In the genomic region with DNA sequence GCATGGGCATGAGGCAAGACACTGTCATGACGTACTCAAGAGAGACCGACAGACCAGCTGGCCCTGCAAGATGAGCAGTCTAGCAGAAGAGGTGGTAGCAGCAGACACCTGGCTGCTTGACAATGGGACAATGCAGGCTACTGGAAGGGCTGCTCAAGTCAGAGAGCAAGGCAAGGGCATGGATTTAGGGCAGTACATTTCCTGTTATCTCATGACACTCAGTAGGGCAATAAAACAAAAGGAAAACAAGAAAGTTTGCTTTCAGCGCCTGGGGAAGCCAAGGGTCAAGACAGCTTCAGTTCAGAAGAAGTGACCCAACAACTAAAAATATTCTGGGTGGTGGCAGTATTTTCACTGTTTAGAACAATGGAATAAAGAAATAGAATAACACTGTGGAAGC, we compare ENCODE assay signal across 30 cellular contexts.
"Had no signal": no experiment of that assay in that cellular context is flagged by ENCODE, and none has a peak within 500 bp of the region (broad histone marks: within the 10 kb centered on the region; RNA-seq: fewer than 3 reads in every experiment).

No MANE protein-coding gene starts in this region.

- H3K36me3 Mint-ChIP-seq: activated naive CD4-positive, alpha-beta T cell treated with anti-CD3 and anti-CD28 coated beads, Interleukin-2, amount 50 U/mL, for 24 hours; activated naive CD8-positive, alpha-beta T cell treated with anti-CD3 and anti-CD28 coated beads, Interleukin-2, amount 10 ng/mL, durations not matched to agents 7 days and 5 days had no signal

- DNase-seq: activated CD4-positive, alpha-beta T cell treated with anti-CD3 and anti-CD28 coated beads, Interleukin-2, amount 10 ng/mL, durations not matched to agents 24 days and 14 days; activated CD4-positive, alpha-beta T cell treated with anti-CD3 and anti-CD28 coated beads, Interleukin-2, amount 50 U/mL, for 4 hours; activated CD8-positive, alpha-beta T cell treated with anti-CD3 and anti-CD28 coated beads, Interleukin-2, amount 10 ng/mL, durations not matched to agents 7 days and 5 days; activated gamma-delta T cell; activated naive CD4-positive, alpha-beta T cell treated with Interleukin-2 at 50 U/mL for 16 hours; activated naive CD8-positive, alpha-beta T cell treated with anti-CD3 and anti-CD28 coated beads, Interleukin-2, amount 10 ng/mL, durations not matched to agents 7 days and 5 days; activated T-cell treated with anti-CD3 and anti-CD28 coated beads, Interleukin-2, amount 50 U/mL, for 24 hours; amygdala; Karpas-422; MG63; NCI-H1048; NCI-H1436 treated with DMSO at 0.1 percent for 48 hours; NCI-H1694 treated with DMSO at 0.1 percent for 48 hours; NCI-H2029; NCI-H2107; NCI-H2171; NCI-H510A; NCI-H526; NCI-H748 treated with DMSO at 0.1 percent for 48 hours; NK-92 treated with Interleukin-12 subunit alpha and Interleukin-12 subunit beta, amount 100 ng/mL, for 24 hours; PC-3; Peyer's patch; RPMI8226; SHP77 treated with DMSO at 0.1 percent for 48 hours; SK-N-SH had no signal

- H3K27ac Mint-ChIP-seq: activated CD4-positive, alpha-beta T cell treated with anti-CD3 and anti-CD28 coated beads, Interleukin-2, amount 10 ng/mL, durations not matched to agents 24 days and 14 days; activated CD8-positive, alpha-beta T cell treated with anti-CD3 and anti-CD28 coated beads, Interleukin-2, amount 10 ng/mL, durations not matched to agents 7 days and 5 days; activated naive CD4-positive, alpha-beta T cell treated with anti-CD3 and anti-CD28 coated beads, Interleukin-2, amount 50 U/mL, for 24 hours; activated naive CD8-positive, alpha-beta T cell treated with anti-CD3 and anti-CD28 coated beads, Interleukin-2, amount 10 ng/mL, durations not matched to agents 7 days and 5 days; activated T-cell treated with anti-CD3 and anti-CD28 coated beads, Interleukin-2, amount 50 U/mL, for 24 hours; activated T-helper 2 cell treated with anti-CD3 and anti-CD28 coated beads, Interferon-gamma antibody, Interleukin-2, Interleukin-4, amounts not matched to agents 10 μg/mL and 5 μg/mL and 100 μg/mL, durations not matched to agents 14 hours and 24 hours and 36 hours; T-helper 1 cell treated with Interleukin-12 subunit alpha and Interleukin-12 subunit beta and Interleukin-4 antibody, amounts not matched to agents 30 μg/mL and 1 μg/mL, for 36 hours; T-helper 2 cell treated with Interferon-gamma antibody and Interleukin-4, amounts not matched to agents 5 μg/mL and 100 μg/mL, for 36 hours had no signal

- H3K4me3 Mint-ChIP-seq: activated CD4-positive, alpha-beta T cell treated with anti-CD3 and anti-CD28 coated beads, Interleukin-2, amount 10 ng/mL, durations not matched to agents 24 days and 14 days; activated CD8-positive, alpha-beta T cell treated with anti-CD3 and anti-CD28 coated beads, Interleukin-2, amount 10 ng/mL, durations not matched to agents 7 days and 5 days; activated naive CD4-positive, alpha-beta T cell treated with anti-CD3 and anti-CD28 coated beads, Interleukin-2, amount 50 U/mL, for 24 hours; activated naive CD8-positive, alpha-beta T cell treated with anti-CD3 and anti-CD28 coated beads, Interleukin-2, amount 10 ng/mL, durations not matched to agents 7 days and 5 days; activated T-cell treated with anti-CD3 and anti-CD28 coated beads, Interleukin-2, amount 50 U/mL, for 24 hours; central memory CD8-positive, alpha-beta T cell; T-helper 1 cell treated with Interleukin-12 subunit alpha and Interleukin-12 subunit beta and Interleukin-4 antibody, amounts not matched to agents 30 μg/mL and 1 μg/mL, for 36 hours; T-helper 2 cell treated with Interferon-gamma antibody and Interleukin-4, amounts not matched to agents 5 μg/mL and 100 μg/mL, for 36 hours had no signal

- H3K4me1 Mint-ChIP-seq: activated CD4-positive, alpha-beta T cell treated with anti-CD3 and anti-CD28 coated beads, Interleukin-2, amount 10 ng/mL, durations not matched to agents 24 days and 14 days; activated naive CD4-positive, alpha-beta T cell treated with anti-CD3 and anti-CD28 coated beads, Interleukin-2, amount 50 U/mL, for 24 hours; activated naive CD8-positive, alpha-beta T cell treated with anti-CD3 and anti-CD28 coated beads, Interleukin-2, amount 10 ng/mL, durations not matched to agents 7 days and 5 days; central memory CD8-positive, alpha-beta T cell had no signal

- H3K9me3 Mint-ChIP-seq: activated CD4-positive, alpha-beta T cell treated with anti-CD3 and anti-CD28 coated beads, Interleukin-2, amount 10 ng/mL, durations not matched to agents 24 days and 14 days; activated naive CD8-positive, alpha-beta T cell treated with anti-CD3 and anti-CD28 coated beads, Interleukin-2, amount 10 ng/mL, durations not matched to agents 7 days and 5 days; activated T-cell treated with anti-CD3 and anti-CD28 coated beads, Interleukin-2, amount 50 U/mL, for 24 hours; activated T-helper 2 cell treated with anti-CD3 and anti-CD28 coated beads, Interferon-gamma antibody, Interleukin-2, Interleukin-4, amounts not matched to agents 10 μg/mL and 5 μg/mL and 100 μg/mL, durations not matched to agents 14 hours and 24 hours and 36 hours; T-helper 1 cell treated with Interleukin-12 subunit alpha and Interleukin-12 subunit beta and Interleukin-4 antibody, amounts not matched to agents 30 μg/mL and 1 μg/mL, for 36 hours; T-helper 2 cell treated with Interferon-gamma antibody and Interleukin-4, amounts not matched to agents 5 μg/mL and 100 μg/mL, for 36 hours had no signal

- ATAC-seq: activated CD8-positive, alpha-beta T cell treated with anti-CD3 and anti-CD28 coated beads, Interleukin-2, amount 10 ng/mL, durations not matched to agents 7 days and 5 days; PC-3 had no signal
